ENCODE assay signal across 7 cellular contexts in genomic region chr9:68779558-68780376, GRCh38.
A peak's percentile ranks its signal among the peaks of the same experiment; 100 is the strongest.
DNase-seq lines count a peak whose midpoint lies in the region; ATAC-seq and TF ChIP-seq lines count a peak whose summit lies in the region.

No MANE protein-coding gene starts in this region.

- H3K4me1 ChIP-seq in ascending aorta (peaks cover 20 to 37% of the 10 kb centered on the region in 2 donors), rectal smooth muscle tissue (ENCODE audit: control insufficient read depth, insufficient read depth, low read length) (peaks cover 24% of the 10 kb centered on the region)

- no peaks in the 10 kb centered on the region for H3K27me3 ChIP-seq in ascending aorta
- no peaks in the 10 kb centered on the region for H3K27me3 ChIP-seq in rectal smooth muscle tissue (ENCODE audit: control insufficient read depth, insufficient read depth, low read length)

- peak overlapping the region; percentile 76 to 83 for H3K4me3 ChIP-seq in ascending aorta
- H3K4me3 ChIP-seq in rectal smooth muscle tissue (ENCODE audit: low read length), result peak overlapping the region; percentile 98

- peak overlapping the region; percentile 95 for H3K9ac ChIP-seq in rectal smooth muscle tissue (ENCODE audit: low read length)

- no peaks in the 10 kb centered on the region for H3K36me3 ChIP-seq in ascending aorta
- H3K36me3 ChIP-seq in rectal smooth muscle tissue (ENCODE audit: control insufficient read depth, insufficient read depth, low read length), result no peaks in the 10 kb centered on the region

- peak in 2 of 3 experiments; percentile 19 to 46 for TF ChIP-seq CTCF in ascending aorta (IDR thresholded peaks at IDR 0.05)

- no peaks in the 10 kb centered on the region for H3K9me3 ChIP-seq in ascending aorta

- TF ChIP-seq POLR2A in GM15510 (IDR thresholded peaks at IDR 0.05; ENCODE audit: borderline replicate concordance, extremely low read depth, insufficient read length), result peak; percentile 79

- ATAC-seq in HG02884 (IDR thresholded peaks at IDR 0.05; ENCODE audit: unreplicated experiment), result peak; percentile 76

- H3K27ac ChIP-seq in ascending aorta, result peak overlapping the region; percentile 95 to 96
- H3K27ac ChIP-seq in rectal smooth muscle tissue (ENCODE audit: low read depth, low read length), result peak overlapping the region; percentile 96

- intact Hi-C loops in ascending aorta (cut with DNase I), result loop anchor here (2.0 to 10.0 kb wide), 6 partner anchors 63 to 405 kb away; partner anchors contain the start of gene PIP5K1B

- DNase-seq in NCI-H146 treated with DMSO at 0.1 percent for 48 hours (lab: John Stamatoyannopoulos, UW; ENCODE audit: unreplicated experiment), result peak; percentile 71
- DNase-seq in T-helper 1 cell, result peak; percentile 87 to 95 (median 92)
- DNase-seq in ascending aorta (ENCODE audit: low spot score in 2 of 2), result peak; percentile 69 to 96
- peak; percentile 88 for DNase-seq in hepatic stellate cell (ENCODE audit: low spot score)

Comparison
In these comparisons a context has a peak if more than half of its experiments do, and no peak if none do; other contexts are left out.
1. Peak in every context shown above with its lines: DNase-seq, ATAC-seq, H3K4me3 ChIP-seq and H3K27ac ChIP-seq.